ENCODE assay signal across 18 cellular contexts in the genomic region with DNA sequence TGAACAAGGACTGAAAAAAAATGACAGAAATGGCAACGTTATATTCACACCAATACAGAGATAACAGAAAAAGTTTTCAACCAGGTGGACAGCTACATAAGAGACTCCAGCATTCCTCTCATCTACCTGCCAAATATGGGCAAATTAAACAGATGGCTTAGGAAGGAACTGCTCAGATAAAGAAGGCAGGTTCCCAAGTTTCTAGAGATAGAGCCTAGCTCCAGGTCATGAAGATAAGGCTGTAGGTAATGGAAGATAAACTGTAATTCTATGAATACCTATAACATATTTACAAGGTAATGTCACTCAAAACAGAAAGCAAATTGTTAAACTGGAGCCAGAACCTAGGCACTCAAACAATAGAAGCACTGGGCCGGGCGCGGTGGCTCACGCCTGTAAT. TPM values are rescaled to one million over a fixed set of nuclear protein-coding genes. Genes with fewer than 3 reads are reported as not detected.
DNase-seq lines count a peak whose midpoint lies in the region; ATAC-seq lines count a peak whose summit lies in the region.
"Had no signal": no experiment of that assay in that cellular context is flagged by ENCODE, and none has a peak within 500 bp of the region (broad histone marks: within the 10 kb centered on the region; RNA-seq: fewer than 3 reads in every experiment).

No MANE protein-coding gene starts in this region.

- ATAC-seq in activated naive CD8-positive, alpha-beta T cell treated with anti-CD3 and anti-CD28 coated beads, Interleukin-2, amount 10 ng/mL, durations not matched to agents 7 days and 5 days (ENCODE audit: low read depth) = no peak
- ATAC-seq in naive thymus-derived CD8-positive, alpha-beta T cell = no peak
- ATAC-seq in HG03432 (IDR thresholded peaks at IDR 0.05; ENCODE audit: unreplicated experiment) = no peak
- ATAC-seq: left colon had no signal

- H3K4me1 ChIP-seq in effector memory CD4-positive, alpha-beta T cell (ENCODE audit: control insufficient read depth, insufficient read depth, low read length, poor library complexity, severe bottlenecking) = no peaks in the 10 kb centered on the region
- H3K4me1 ChIP-seq: BLaER1 had no signal

- no peaks in the 10 kb centered on the region for H3K9me3 Mint-ChIP-seq in activated CD4-positive, alpha-beta T cell treated with anti-CD3 and anti-CD28 coated beads, Interleukin-2, amount 10 ng/mL, durations not matched to agents 24 days and 14 days
- no peaks in the 10 kb centered on the region for H3K9me3 Mint-ChIP-seq in activated naive CD8-positive, alpha-beta T cell treated with anti-CD3 and anti-CD28 coated beads, Interleukin-2, amount 10 ng/mL, durations not matched to agents 7 days and 5 days
- H3K9me3 Mint-ChIP-seq in naive thymus-derived CD8-positive, alpha-beta T cell = no peaks in the 10 kb centered on the region
- H3K9me3 Mint-ChIP-seq: H9 had no signal

- peak overlapping the region; percentile 70 for H3K27ac Mint-ChIP-seq in activated CD4-positive, alpha-beta T cell treated with anti-CD3 and anti-CD28 coated beads, Interleukin-2, amount 10 ng/mL, durations not matched to agents 24 days and 14 days
- H3K27ac Mint-ChIP-seq in activated naive CD8-positive, alpha-beta T cell treated with anti-CD3 and anti-CD28 coated beads, Interleukin-2, amount 10 ng/mL, durations not matched to agents 7 days and 5 days = peak overlapping the region; percentile 58
- H3K27ac Mint-ChIP-seq in naive thymus-derived CD8-positive, alpha-beta T cell = peak overlapping the region in 6 of 10 donors; percentile 11 to 53 (median 28)

- no peak overlapping the region for H3K4me3 Mint-ChIP-seq in activated CD4-positive, alpha-beta T cell treated with anti-CD3 and anti-CD28 coated beads, Interleukin-2, amount 10 ng/mL, durations not matched to agents 24 days and 14 days
- H3K4me3 Mint-ChIP-seq in activated naive CD8-positive, alpha-beta T cell treated with anti-CD3 and anti-CD28 coated beads, Interleukin-2, amount 10 ng/mL, durations not matched to agents 7 days and 5 days = no peak overlapping the region
- H3K4me3 Mint-ChIP-seq in naive thymus-derived CD8-positive, alpha-beta T cell = no peak overlapping the region
- H3K4me3 Mint-ChIP-seq: H9 had no signal

- peaks cover 17% of the 10 kb centered on the region for H3K4me1 Mint-ChIP-seq in activated CD4-positive, alpha-beta T cell treated with anti-CD3 and anti-CD28 coated beads, Interleukin-2, amount 10 ng/mL, durations not matched to agents 24 days and 14 days
- peaks cover 10% of the 10 kb centered on the region for H3K4me1 Mint-ChIP-seq in activated naive CD8-positive, alpha-beta T cell treated with anti-CD3 and anti-CD28 coated beads, Interleukin-2, amount 10 ng/mL, durations not matched to agents 7 days and 5 days
- peaks cover 3 to 11% (median 7%) of the 10 kb centered on the region in 4 donors for H3K4me1 Mint-ChIP-seq in naive thymus-derived CD8-positive, alpha-beta T cell

- intact Hi-C loops in activated CD4-positive, alpha-beta T cell treated with anti-CD3 and anti-CD28 coated beads, Interleukin-2, amount 10 ng/mL, durations not matched to agents 24 days and 14 days (cut with micrococcal nuclease) = no loop called here

- H3K36me3 Mint-ChIP-seq in activated CD4-positive, alpha-beta T cell treated with anti-CD3 and anti-CD28 coated beads, Interleukin-2, amount 10 ng/mL, durations not matched to agents 24 days and 14 days (ENCODE audit: low read depth) = peaks cover 74% of the 10 kb centered on the region
- peaks cover 39% of the 10 kb centered on the region for H3K36me3 Mint-ChIP-seq in activated naive CD8-positive, alpha-beta T cell treated with anti-CD3 and anti-CD28 coated beads, Interleukin-2, amount 10 ng/mL, durations not matched to agents 7 days and 5 days
- peaks cover 8 to 92% (median 9%) of the 10 kb centered on the region in 3 donors for H3K36me3 Mint-ChIP-seq in naive thymus-derived CD8-positive, alpha-beta T cell

- H3K27me3 Mint-ChIP-seq in activated CD4-positive, alpha-beta T cell treated with anti-CD3 and anti-CD28 coated beads, Interleukin-2, amount 10 ng/mL, durations not matched to agents 24 days and 14 days = no peaks in the 10 kb centered on the region
- no peaks in the 10 kb centered on the region for H3K27me3 Mint-ChIP-seq in activated naive CD8-positive, alpha-beta T cell treated with anti-CD3 and anti-CD28 coated beads, Interleukin-2, amount 10 ng/mL, durations not matched to agents 7 days and 5 days
- H3K27me3 Mint-ChIP-seq in naive thymus-derived CD8-positive, alpha-beta T cell = no peaks in the 10 kb centered on the region

- no peaks in the 10 kb centered on the region for H3K9me3 ChIP-seq in effector memory CD4-positive, alpha-beta T cell (ENCODE audit: control insufficient read depth, low read length)
- H3K9me3 ChIP-seq: BLaER1, colonic mucosa had no signal

- H3K27me3 ChIP-seq in effector memory CD4-positive, alpha-beta T cell (replicated peaks; ENCODE audit: control insufficient read depth, insufficient read depth, low read length, poor library complexity, severe bottlenecking) = no peaks in the 10 kb centered on the region
- H3K27me3 ChIP-seq: BLaER1, colonic mucosa had no signal

- peaks cover 70% of the 10 kb centered on the region for H3K36me3 ChIP-seq in effector memory CD4-positive, alpha-beta T cell (ENCODE audit: control insufficient read depth, insufficient read depth, low read length)

- POLR2A ChIA-PET in activated naive CD8-positive, alpha-beta T cell treated with anti-CD3 and anti-CD28 coated beads, Interleukin-2, amount 10 ng/mL, durations not matched to agents 7 days and 5 days (lab: Charles Lee) = no interaction called here
- POLR2A ChIA-PET in naive thymus-derived CD8-positive, alpha-beta T cell (lab: Charles Lee) = no interaction called here

- in situ Hi-C loops in G401 (cut with HindIII; ENCODE audit: low sequenced_read_pairs) = no loop called here

- H3K27ac ChIP-seq in effector memory CD4-positive, alpha-beta T cell (ENCODE audit: insufficient read depth, low read length, poor library complexity, severe bottlenecking) = no peak overlapping the region
- H3K27ac ChIP-seq: 22Rv1, BLaER1, colonic mucosa had no signal

- no peak for DNase-seq in activated CD4-positive, alpha-beta T cell treated with anti-CD3 and anti-CD28 coated beads, Interleukin-2, amount 10 ng/mL, durations not matched to agents 24 days and 14 days
- DNase-seq in activated CD4-positive, alpha-beta T cell treated with anti-CD3 and anti-CD28 coated beads for 4 hours = no peak
- DNase-seq in G401 (ENCODE audit: low spot score) = peak; percentile 77
- no peak for DNase-seq in activated naive CD8-positive, alpha-beta T cell treated with anti-CD3 and anti-CD28 coated beads, Interleukin-2, amount 10 ng/mL, durations not matched to agents 7 days and 5 days
- no peak for DNase-seq in naive thymus-derived CD8-positive, alpha-beta T cell
- no peak for DNase-seq in effector memory CD4-positive, alpha-beta T cell
- DNase-seq in AG08395 (ENCODE audit: low spot score) = no peak
- DNase-seq: activated CD4-positive, alpha-beta T cell treated with anti-CD3 and anti-CD28 coated beads, Interleukin-2, amount 50 U/mL, for 4 hours; colonic mucosa; foreskin fibroblast; H9; KG1; left colon; NCI-H2029; nucleus accumbens had no signal

- no peak overlapping the region for H3K4me3 ChIP-seq in effector memory CD4-positive, alpha-beta T cell (ENCODE audit: insufficient read depth, low read depth, low read length, poor library complexity, severe bottlenecking)
- H3K4me3 ChIP-seq: BLaER1, colonic mucosa had no signal

RNA-seq across cellular contexts. Expression of a gene that starts 42.5 kb away (rescaled TPM):
- total RNA-seq in activated CD4-positive, alpha-beta T cell treated with anti-CD3 and anti-CD28 coated beads, Interleukin-2, amount 10 ng/mL, durations not matched to agents 24 days and 14 days = 87.1 and 88.6 TPM in 2 replicates
- total RNA-seq in G401 (2014; rRNA removed; shearing (Covaris generic)) = 11.4 and 21.1 TPM in 2 replicates
- total RNA-seq in activated naive CD8-positive, alpha-beta T cell treated with anti-CD3 and anti-CD28 coated beads, Interleukin-2, amount 10 ng/mL, durations not matched to agents 7 days and 5 days = 100 to 1,000 TPM; 101 to 103 TPM
- 100 to 1,000 TPM in 1 of 2 experiments, 10 to 100 TPM in 1; 99.0 to 102 TPM for total RNA-seq in naive thymus-derived CD8-positive, alpha-beta T cell
- 10 to 100 TPM; 54.9 to 67.4 (median 57.6) TPM for polyA plus RNA-seq in naive thymus-derived CD8-positive, alpha-beta T cell

RNA-seq across cellular contexts. Expression of a gene that starts 45.6 kb away (rescaled TPM):
- total RNA-seq in activated CD4-positive, alpha-beta T cell treated with anti-CD3 and anti-CD28 coated beads, Interleukin-2, amount 10 ng/mL, durations not matched to agents 24 days and 14 days = 60.6 and 62.5 TPM in 2 replicates
- 17.1 and 38.2 TPM in 2 replicates for total RNA-seq in G401 (2014; rRNA removed; shearing (Covaris generic))
- total RNA-seq in activated naive CD8-positive, alpha-beta T cell treated with anti-CD3 and anti-CD28 coated beads, Interleukin-2, amount 10 ng/mL, durations not matched to agents 7 days and 5 days = 10 to 100 TPM; 85.8 to 88.8 TPM
- 10 to 100 TPM; 56.8 to 61.7 TPM for total RNA-seq in naive thymus-derived CD8-positive, alpha-beta T cell
- polyA plus RNA-seq in naive thymus-derived CD8-positive, alpha-beta T cell = 10 to 100 TPM; 37.0 to 45.9 (median 40.1) TPM

RNA-seq across cellular contexts. Expression of a gene that starts 53.6 kb away (rescaled TPM):
- total RNA-seq in activated CD4-positive, alpha-beta T cell treated with anti-CD3 and anti-CD28 coated beads, Interleukin-2, amount 10 ng/mL, durations not matched to agents 24 days and 14 days = 30.9 and 34.0 TPM in 2 replicates
- total RNA-seq in G401 (2014; rRNA removed; shearing (Covaris generic)) = 12.9 and 38.3 TPM in 2 replicates
- 10 to 100 TPM; 34.4 to 37.2 TPM for total RNA-seq in activated naive CD8-positive, alpha-beta T cell treated with anti-CD3 and anti-CD28 coated beads, Interleukin-2, amount 10 ng/mL, durations not matched to agents 7 days and 5 days
- total RNA-seq in naive thymus-derived CD8-positive, alpha-beta T cell = 10 to 100 TPM; 36.8 to 39.1 TPM
- 10 to 100 TPM in 1 of 3 donors, 1 to 10 TPM in 2; 6.7 to 11.1 (median 8.6) TPM for polyA plus RNA-seq in naive thymus-derived CD8-positive, alpha-beta T cell
